In the genomic region with DNA sequence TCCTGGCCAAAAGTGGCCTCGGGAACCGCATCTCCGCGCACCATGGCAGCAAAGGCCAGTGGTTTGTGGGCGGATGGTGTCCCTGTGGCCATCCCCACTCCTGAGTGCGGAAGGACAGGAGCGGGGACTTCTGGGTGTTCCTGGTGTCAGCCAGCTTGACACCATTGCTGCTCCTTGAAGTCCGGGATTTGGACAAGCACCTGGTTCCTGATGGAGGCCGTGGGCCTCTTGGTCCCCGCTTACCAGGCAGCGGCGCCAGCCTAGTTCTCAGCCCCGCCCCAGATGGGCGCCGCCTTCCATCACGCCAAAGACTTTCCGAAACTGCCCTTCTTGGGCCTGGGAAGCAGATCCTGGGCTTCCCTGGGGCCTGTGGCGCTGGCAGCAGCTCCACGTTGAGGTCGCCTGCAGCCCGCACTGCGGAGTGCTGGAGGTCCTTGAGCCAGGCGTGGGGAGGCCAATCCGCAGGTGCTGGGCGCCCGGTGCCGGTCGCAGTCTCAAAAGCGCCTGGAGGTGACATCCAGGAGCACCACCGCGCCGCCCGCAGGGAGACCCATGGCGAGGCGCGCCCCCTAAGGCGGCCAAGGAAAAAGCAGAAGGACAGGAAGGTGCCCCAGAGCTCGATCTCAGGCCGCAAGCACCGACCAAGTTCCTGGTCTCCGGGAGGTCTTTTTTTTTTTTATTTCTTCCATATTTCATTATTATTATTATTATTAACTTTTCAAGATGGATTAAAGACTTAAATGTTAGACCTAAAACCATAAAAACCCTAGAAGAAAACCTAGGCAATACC, we compare ENCODE assay signal across 11 cellular contexts. TPM values are rescaled to one million over a fixed set of nuclear protein-coding genes. Genes with fewer than 3 reads are reported as not detected.
DNase-seq lines count a peak whose midpoint lies in the region; ATAC-seq and TF ChIP-seq lines count a peak whose summit lies in the region.
"Not testable (repeated sequence)": the region's sequence is repeated elsewhere in the genome, so short reads cannot be mapped to it uniquely, and the experiment has no call there.
"Had no signal": no experiment of that assay in that cellular context is flagged by ENCODE, and none has a peak within 500 bp of the region (broad histone marks: within the 10 kb centered on the region; RNA-seq: fewer than 3 reads in every experiment).

No MANE protein-coding gene starts in this region.

- DNase-seq in RWPE2 (ENCODE audit: low spot score), result peak; percentile 76
- DNase-seq in activated T-cell treated with anti-CD3 and anti-CD28 coated beads, Interleukin-2, amount 50 U/mL, for 1 hour, result peak; percentile 15
- DNase-seq in dedifferentiated amniotic fluid mesenchymal stem cell (ENCODE audit: extremely low spot score), result peak; percentile 9
- peak; percentile 55 for DNase-seq in right atrium auricular region (ENCODE audit: low spot score)
- peak; percentile 0 for DNase-seq in kidney tubule cell (ENCODE audit: low spot score)
- peak in 3 of 5 donors; percentile 15 to 28 (median 20) for DNase-seq in ovary
- DNase-seq in spleen, result peak; percentile 72

- TF ChIP-seq POLR2A in ovary (IDR thresholded peaks at IDR 0.05); spleen (IDR thresholded peaks at IDR 0.05): not testable (repeated sequence)

- H3K9me3 ChIP-seq in RWPE2 (ENCODE audit: severe bottlenecking); right atrium auricular region; ovary: not testable (repeated sequence)
- peaks cover 0 to 14% (median 6%) of the 10 kb centered on the region in 8 donors for H3K9me3 ChIP-seq in spleen

- H3K36me3 ChIP-seq in RWPE2 (ENCODE audit: low read depth); right atrium auricular region; ovary; spleen: not testable (repeated sequence)

- WGBS in ovary, 3 donors, result 70 to 73% (median 71%) methylated on average over 24 to 33 of the region's 41 CpGs
- WGBS in spleen, 5 donors, result 68 to 82% (median 71%) methylated on average over 19 to 36 of the region's 41 CpGs

- H3K27ac ChIP-seq in RWPE2 (ENCODE audit: poor library complexity, severe bottlenecking); right atrium auricular region; ovary; spleen: not testable (repeated sequence)

- ATAC-seq in RWPE2 (ENCODE audit: low read depth), result not testable (repeated sequence)

- intact Hi-C loops in ovary (cut with DNase I); spleen (cut with DNase I; ENCODE audit: low total_unique reads): not testable (repeated sequence)

- not testable (repeated sequence) for H3K27me3 ChIP-seq in RWPE2 (ENCODE audit: insufficient read depth, poor library complexity, severe bottlenecking); right atrium auricular region; ovary; spleen (replicated peaks in 1 of 7)

- not testable (repeated sequence) for H3K4me1 ChIP-seq in RWPE2 (ENCODE audit: insufficient read depth, poor library complexity, severe bottlenecking); right atrium auricular region; ovary (ENCODE audit: insufficient read depth); spleen

- not testable (repeated sequence) for TF ChIP-seq CTCF in RWPE2 (IDR thresholded peaks at IDR 0.05; ENCODE audit: poor library complexity, severe bottlenecking); right atrium auricular region (IDR thresholded peaks at IDR 0.05); ovary (IDR thresholded peaks at IDR 0.05); spleen (IDR thresholded peaks at IDR 0.05 in 8 of 11, conservative IDR thresholded peaks at IDR 0.05 in 3 of 11)

- TF ChIP-seq EP300 in ovary (IDR thresholded peaks at IDR 0.05), result not testable (repeated sequence)

- H3K4me3 ChIP-seq in RWPE2 (ENCODE audit: severe bottlenecking); right atrium auricular region; ovary; spleen: not testable (repeated sequence)

RNA-seq across cellular contexts. Expression of a gene that starts 59.5 kb away (rescaled TPM):
- total RNA-seq in right atrium auricular region (not detected), ovary (not detected), spleen (1 to 10 TPM in 1 of 7 donors, under 1 TPM in 2, not detected in 4; 0.52 to 1.1 (median 0.72) TPM)
- polyA plus RNA-seq in ovary (not detected), spleen (not detected)
- total RNA-seq: B cell; CD4-positive, alpha-beta memory T cell; GM23338; H7 had no signal
- polyA plus RNA-seq: CD4-positive, alpha-beta memory T cell; GM23338 had no signal

Comparison
In these comparisons a context has a peak if more than half of its experiments do, and no peak if none do; other contexts are left out.
1. DNase-seq: peak in every context shown above with its lines; median percentile 76 in RWPE2; 72 in spleen; 55 in right atrium auricular region; 20 in ovary; 15 in activated T-cell treated with anti-CD3 and anti-CD28 coated beads, Interleukin-2, amount 50 U/mL, for 1 hour; 9 in dedifferentiated amniotic fluid mesenchymal stem cell; 0 in kidney tubule cell.